In the genomic region with DNA sequence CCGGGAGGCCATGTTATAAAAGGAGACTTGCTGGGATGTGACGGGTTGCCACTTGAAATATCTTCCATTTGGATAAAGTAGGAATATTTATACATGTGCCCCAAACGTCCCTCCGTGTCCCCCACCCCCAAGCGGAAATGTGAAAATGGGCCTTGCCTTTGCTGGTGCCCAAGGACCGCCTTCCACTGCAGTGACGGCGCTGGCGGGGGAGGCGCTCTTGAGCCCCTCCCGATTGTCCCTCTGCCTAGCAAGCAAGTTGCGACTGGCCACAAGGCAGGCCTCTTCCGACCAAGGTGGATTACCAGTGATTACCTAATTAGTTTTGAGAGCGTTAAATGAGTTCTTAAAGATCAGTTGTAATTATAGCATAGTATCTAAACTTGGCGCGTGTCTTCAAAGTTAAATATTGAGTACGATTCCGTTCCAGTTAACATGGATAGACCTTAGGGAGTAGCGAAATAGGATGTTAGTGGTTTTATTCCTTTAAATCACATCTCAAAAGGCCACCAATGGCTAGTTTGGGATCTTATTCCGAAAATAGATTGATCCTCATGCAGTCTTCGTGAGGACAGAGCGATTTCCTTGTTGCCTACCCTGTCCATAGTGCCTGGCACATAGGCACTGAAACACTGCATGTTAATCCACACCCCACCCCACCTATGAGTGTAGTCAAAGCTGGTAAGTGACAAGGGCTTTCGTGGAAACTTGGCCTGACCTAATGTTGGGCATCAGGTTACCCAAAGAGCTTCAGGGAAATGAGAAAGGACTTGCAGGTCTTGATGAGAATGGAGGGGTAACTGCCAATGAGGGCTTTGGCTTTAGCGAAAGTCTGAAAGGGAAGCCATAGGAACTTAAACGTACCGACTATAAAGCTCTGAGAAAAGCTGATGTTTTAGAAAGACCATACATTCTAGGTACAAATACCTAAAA, we compare ENCODE assay signal across 8 cellular contexts. TPM values are rescaled to one million over a fixed set of nuclear protein-coding genes. Genes with fewer than 3 reads are reported as not detected.
DNase-seq lines count a peak whose midpoint lies in the region; ATAC-seq, FAIRE-seq and TF ChIP-seq lines count a peak whose summit lies in the region.

No MANE protein-coding gene starts in this region.

- no peak for FAIRE-seq in D721Med (lab: Jason Lieb, UNC)

- no peaks in the 10 kb centered on the region for H3K9me3 Mint-ChIP-seq in activated T-cell treated with anti-CD3 and anti-CD28 coated beads, Interleukin-2, amount 50 U/mL, for 4 hours

- no peaks in the 10 kb centered on the region for H3K27me3 Mint-ChIP-seq in activated T-cell treated with anti-CD3 and anti-CD28 coated beads, Interleukin-2, amount 50 U/mL, for 4 hours (ENCODE audit: low read depth)

- peaks cover 40% of the 10 kb centered on the region for H3K36me3 Mint-ChIP-seq in activated T-cell treated with anti-CD3 and anti-CD28 coated beads, Interleukin-2, amount 50 U/mL, for 4 hours (ENCODE audit: insufficient read depth)

- peak overlapping the region; percentile 95 for H3K4me3 Mint-ChIP-seq in activated T-cell treated with anti-CD3 and anti-CD28 coated beads, Interleukin-2, amount 50 U/mL, for 4 hours

- peak; percentile 45 for TF ChIP-seq CTCF in D721Med (IDR thresholded peaks at IDR 0.05; ENCODE audit: insufficient read depth, missing control alignments)

- peak; percentile 52 for ATAC-seq in GM21529 (IDR thresholded peaks at IDR 0.05; ENCODE audit: unreplicated experiment)
- ATAC-seq in activated T-cell treated with anti-CD3 and anti-CD28 coated beads, Interleukin-2, amount 50 U/mL, for 4 hours: peak; percentile 45 to 51

- TF ChIP-seq POLR2A in erythroblast (IDR thresholded peaks at IDR 0.05; ENCODE audit: low read length): peak; percentile 51

- peaks cover 29% of the 10 kb centered on the region for H3K4me1 Mint-ChIP-seq in activated T-cell treated with anti-CD3 and anti-CD28 coated beads, Interleukin-2, amount 50 U/mL, for 4 hours (ENCODE audit: low read depth)

- peak; percentile 38 for DNase-seq in D721Med (ENCODE audit: insufficient read length, low spot score)
- peak; percentile 62 for DNase-seq in KG1 (lab: John Stamatoyannopoulos, UW)
- DNase-seq in activated T-cell treated with anti-CD3 and anti-CD28 coated beads, Interleukin-2, amount 50 U/mL, for 4 hours: peak; percentile 76
- peak; percentile 93 to 94 for DNase-seq in erythroblast (lab: John Stamatoyannopoulos, UW)
- peak; percentile 88 for DNase-seq in mucosa of gallbladder (ENCODE audit: low spot score)
- DNase-seq in stimulated activated CD8-positive, alpha-beta memory T cell treated with anti-CD3 and anti-CD28 coated beads, Interleukin-4, amount 100 ng/mL, for 1 hour (ENCODE audit: low read depth in 2 of 2, low spot score in 1 of 2): peak; percentile 49 to 65

TF ChIP-seq in PFSK-1, 5 proteins besides CTCF, POLR2A, EP300 and RAD21:
- TF ChIP-seq TAF1 (IDR thresholded peaks at IDR 0.05; ENCODE audit: borderline replicate concordance, insufficient read depth, low read length): peak; percentile 73; the same call in 1 of the 2 replicates
- TF ChIP-seq, protein P1, sequence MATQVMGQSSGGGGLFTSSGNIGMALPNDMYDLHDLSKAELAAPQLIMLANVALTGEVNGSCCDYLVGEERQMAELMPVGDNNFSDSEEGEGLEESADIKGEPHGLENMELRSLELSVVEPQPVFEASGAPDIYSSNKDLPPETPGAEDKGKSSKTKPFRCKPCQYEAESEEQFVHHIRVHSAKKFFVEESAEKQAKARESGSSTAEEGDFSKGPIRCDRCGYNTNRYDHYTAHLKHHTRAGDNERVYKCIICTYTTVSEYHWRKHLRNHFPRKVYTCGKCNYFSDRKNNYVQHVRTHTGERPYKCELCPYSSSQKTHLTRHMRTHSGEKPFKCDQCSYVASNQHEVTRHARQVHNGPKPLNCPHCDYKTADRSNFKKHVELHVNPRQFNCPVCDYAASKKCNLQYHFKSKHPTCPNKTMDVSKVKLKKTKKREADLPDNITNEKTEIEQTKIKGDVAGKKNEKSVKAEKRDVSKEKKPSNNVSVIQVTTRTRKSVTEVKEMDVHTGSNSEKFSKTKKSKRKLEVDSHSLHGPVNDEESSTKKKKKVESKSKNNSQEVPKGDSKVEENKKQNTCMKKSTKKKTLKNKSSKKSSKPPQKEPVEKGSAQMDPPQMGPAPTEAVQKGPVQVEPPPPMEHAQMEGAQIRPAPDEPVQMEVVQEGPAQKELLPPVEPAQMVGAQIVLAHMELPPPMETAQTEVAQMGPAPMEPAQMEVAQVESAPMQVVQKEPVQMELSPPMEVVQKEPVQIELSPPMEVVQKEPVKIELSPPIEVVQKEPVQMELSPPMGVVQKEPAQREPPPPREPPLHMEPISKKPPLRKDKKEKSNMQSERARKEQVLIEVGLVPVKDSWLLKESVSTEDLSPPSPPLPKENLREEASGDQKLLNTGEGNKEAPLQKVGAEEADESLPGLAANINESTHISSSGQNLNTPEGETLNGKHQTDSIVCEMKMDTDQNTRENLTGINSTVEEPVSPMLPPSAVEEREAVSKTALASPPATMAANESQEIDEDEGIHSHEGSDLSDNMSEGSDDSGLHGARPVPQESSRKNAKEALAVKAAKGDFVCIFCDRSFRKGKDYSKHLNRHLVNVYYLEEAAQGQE (IDR thresholded peaks at IDR 0.05; ENCODE audit: insufficient read depth in 1 of 2, low read depth in 2 of 2, low read length in 2 of 2): peak; percentile 14 to 48; a peak in 1 of 4 replicates
- TF ChIP-seq SIN3A (IDR thresholded peaks at IDR 0.05; ENCODE audit: borderline replicate concordance, insufficient read depth, low read length): no peak
- peak; percentile 72; the same call in 1 of the 2 replicates for TF ChIP-seq POLR2AphosphoS5 (IDR thresholded peaks at IDR 0.05; ENCODE audit: low read depth, low read length)
- no peak for TF ChIP-seq FOXP2 (optimal IDR thresholded peaks at IDR 0.05; ENCODE audit: borderline replicate concordance, extremely low read depth, extremely low read length, insufficient read depth)

RNA-seq across cellular contexts. Expression of a gene that starts 1.1 kb away (rescaled TPM):
- polyA plus RNA-seq in PFSK-1 (2012; ENCODE audit: insufficient read length, low read depth): 1,190 TPM
- total RNA-seq in activated T-cell treated with anti-CD3 and anti-CD28 coated beads, Interleukin-2, amount 50 U/mL, for 4 hours: 1,000 to 10,000 TPM; 2,630 to 2,693 (median 2,657) TPM
- 923 TPM for total RNA-seq in mucosa of gallbladder

RNA-seq across cellular contexts. Expression of a gene that starts 48.9 kb away (rescaled TPM):
- polyA plus RNA-seq in PFSK-1 (2012; ENCODE audit: insufficient read length, low read depth): 46.0 TPM
- total RNA-seq in activated T-cell treated with anti-CD3 and anti-CD28 coated beads, Interleukin-2, amount 50 U/mL, for 4 hours: 100 to 1,000 TPM; 109 to 137 (median 118) TPM
- total RNA-seq in mucosa of gallbladder: 109 TPM

RNA-seq across cellular contexts. Expression of a gene that starts 50.3 kb away (rescaled TPM):
- polyA plus RNA-seq in PFSK-1 (2012; ENCODE audit: insufficient read length, low read depth): 152 TPM
- total RNA-seq in activated T-cell treated with anti-CD3 and anti-CD28 coated beads, Interleukin-2, amount 50 U/mL, for 4 hours: 100 to 1,000 TPM; 128 to 140 (median 133) TPM
- total RNA-seq in mucosa of gallbladder: 157 TPM

Comparison
In these comparisons a context has a peak if more than half of its experiments do, and no peak if none do; other contexts are left out.
1. Peak in every context shown above with its lines: DNase-seq and ATAC-seq.
2. DNase-seq: peak in every context shown above with its lines; median percentile 94 in erythroblast; 88 in mucosa of gallbladder; 76 in activated T-cell treated with anti-CD3 and anti-CD28 coated beads, Interleukin-2, amount 50 U/mL, for 4 hours; 62 in KG1; 57 in stimulated activated CD8-positive, alpha-beta memory T cell treated with anti-CD3 and anti-CD28 coated beads, Interleukin-4, amount 100 ng/mL, for 1 hour; 38 in D721Med.